In the genomic region with DNA sequence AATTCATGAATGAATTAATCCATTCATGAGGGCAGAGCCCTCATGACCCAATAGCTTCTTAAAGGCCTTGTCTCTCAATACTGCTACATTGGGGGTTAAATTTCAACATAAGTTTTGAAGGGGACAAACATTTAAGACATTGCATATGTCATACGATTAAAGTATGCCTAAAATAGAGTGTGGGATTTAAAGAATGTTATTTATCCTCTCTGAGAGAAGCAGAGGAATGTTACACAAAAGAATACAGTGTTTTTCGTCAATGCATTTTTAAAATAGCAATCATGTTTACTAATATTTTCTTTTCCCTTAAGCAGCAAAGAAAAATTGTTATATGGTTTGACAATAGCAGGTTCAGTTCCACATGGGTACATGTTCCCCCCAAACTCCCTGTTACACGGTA, we compare ENCODE assay signal across 20 cellular contexts.
DNase-seq lines count a peak whose midpoint lies in the region; ATAC-seq lines count a peak whose summit lies in the region.
"Had no signal": no experiment of that assay in that cellular context is flagged by ENCODE, and none has a peak within 500 bp of the region (broad histone marks: within the 10 kb centered on the region; RNA-seq: fewer than 3 reads in every experiment).

No MANE protein-coding gene starts in this region.

- H3K36me3 ChIP-seq in adipocyte (ENCODE audit: control insufficient read depth, insufficient read depth, low read length, severe bottlenecking), result no peaks in the 10 kb centered on the region
- H3K36me3 ChIP-seq: BE2C; BLaER1 treated with 17β-estradiol and CSF1 and Interleukin-3, amounts not matched to agents 10 nM and 100 nM had no signal

- peaks cover under 1 to 3% of the 10 kb centered on the region in 2 donors for H3K9me3 Mint-ChIP-seq in activated T-cell treated with anti-CD3 and anti-CD28 coated beads, Interleukin-2, amount 50 U/mL, for 72 hours

- H3K36me3 Mint-ChIP-seq in activated T-cell treated with anti-CD3 and anti-CD28 coated beads, Interleukin-2, amount 50 U/mL, for 72 hours (ENCODE audit: insufficient read depth in 2 of 2), result no peaks in the 10 kb centered on the region
- H3K36me3 Mint-ChIP-seq: CD4-positive, alpha-beta memory T cell had no signal

- H3K9ac ChIP-seq in adipocyte (ENCODE audit: low read length), result no peak overlapping the region
- H3K9ac ChIP-seq: BLaER1 treated with 17β-estradiol and CSF1 and Interleukin-3, amounts not matched to agents 10 nM and 100 nM; GM23248 had no signal

- DNase-seq in EL (peak; percentile 2), adipocyte (ENCODE audit: low read depth) (peak; percentile 32), foreskin melanocyte (peak; percentile 94), GDM1 (lab: John Stamatoyannopoulos, UW) (no peak), G401 (ENCODE audit: low spot score) (no peak)
- DNase-seq in activated T-cell treated with anti-CD3 and anti-CD28 coated beads, Interleukin-2, amount 50 U/mL, for 72 hours, result no peak
- DNase-seq: 8988T; ACHN; AML-193; BE2C; Caco-2; CD4-positive, alpha-beta memory T cell; DMS153; DND-41; GM23248; H7; HFFc6 had no signal

- no peaks in the 10 kb centered on the region for H3K9me3 ChIP-seq in adipocyte (ENCODE audit: control insufficient read depth, low read length)
- H3K9me3 ChIP-seq: A549; BE2C; BLaER1 treated with 17β-estradiol and CSF1 and Interleukin-3, amounts not matched to agents 10 nM and 100 nM; Caco-2 had no signal

- no peak overlapping the region for H3K4me3 Mint-ChIP-seq in activated T-cell treated with anti-CD3 and anti-CD28 coated beads, Interleukin-2, amount 50 U/mL, for 72 hours
- H3K4me3 Mint-ChIP-seq: CD4-positive, alpha-beta memory T cell; HFFc6 had no signal

- H3K4me1 Mint-ChIP-seq in activated T-cell treated with anti-CD3 and anti-CD28 coated beads, Interleukin-2, amount 50 U/mL, for 72 hours (ENCODE audit: low read depth), result no peaks in the 10 kb centered on the region
- H3K4me1 Mint-ChIP-seq: CD4-positive, alpha-beta memory T cell had no signal

- in situ Hi-C loops in G401 (cut with HindIII; ENCODE audit: low sequenced_read_pairs), result no loop called here

- no peaks in the 10 kb centered on the region for H3K27me3 Mint-ChIP-seq in activated T-cell treated with anti-CD3 and anti-CD28 coated beads, Interleukin-2, amount 50 U/mL, for 72 hours (ENCODE audit: low read depth)
- H3K27me3 Mint-ChIP-seq: CD4-positive, alpha-beta memory T cell had no signal

- no peak for ATAC-seq in activated T-cell treated with anti-CD3 and anti-CD28 coated beads, Interleukin-2, amount 50 U/mL, for 72 hours (replicated peaks in 1 of 2)
- ATAC-seq in HG03280 (IDR thresholded peaks at IDR 0.05; ENCODE audit: unreplicated experiment), result no peak
- ATAC-seq: A549 had no signal

- H3K27me3 ChIP-seq in adipocyte (replicated peaks; ENCODE audit: control insufficient read depth, insufficient read depth, low read length), result no peaks in the 10 kb centered on the region
- H3K27me3 ChIP-seq: BE2C; BLaER1 treated with 17β-estradiol and CSF1 and Interleukin-3, amounts not matched to agents 10 nM and 100 nM had no signal

- H3K4me1 ChIP-seq in adipocyte (ENCODE audit: control insufficient read depth, insufficient read depth, low read length), result peaks cover 3% of the 10 kb centered on the region
- H3K4me1 ChIP-seq: A549; BE2C; BLaER1 treated with 17β-estradiol and CSF1 and Interleukin-3, amounts not matched to agents 10 nM and 100 nM had no signal

- H3K27ac Mint-ChIP-seq in activated T-cell treated with anti-CD3 and anti-CD28 coated beads, Interleukin-2, amount 50 U/mL, for 72 hours, result no peak overlapping the region
- H3K27ac Mint-ChIP-seq: CD4-positive, alpha-beta memory T cell; HFFc6 had no signal

- H3K4me3 ChIP-seq in adipocyte (ENCODE audit: low read length), result no peak overlapping the region
- H3K4me3 ChIP-seq: A549; BLaER1 treated with 17β-estradiol and CSF1 and Interleukin-3, amounts not matched to agents 10 nM and 100 nM; GM23248 had no signal

Comparison
In these comparisons a context has a peak if more than half of its experiments do, and no peak if none do; other contexts are left out.
1. DNase-seq: peak in EL (single experiment), adipocyte (single experiment) and foreskin melanocyte (single experiment); none in activated T-cell treated with anti-CD3 and anti-CD28 coated beads, Interleukin-2, amount 50 U/mL, for 72 hours (0 of 2), GDM1 (single experiment) and G401 (single experiment).